31 cellular contexts compared by ENCODE assay signal in the genomic region with DNA sequence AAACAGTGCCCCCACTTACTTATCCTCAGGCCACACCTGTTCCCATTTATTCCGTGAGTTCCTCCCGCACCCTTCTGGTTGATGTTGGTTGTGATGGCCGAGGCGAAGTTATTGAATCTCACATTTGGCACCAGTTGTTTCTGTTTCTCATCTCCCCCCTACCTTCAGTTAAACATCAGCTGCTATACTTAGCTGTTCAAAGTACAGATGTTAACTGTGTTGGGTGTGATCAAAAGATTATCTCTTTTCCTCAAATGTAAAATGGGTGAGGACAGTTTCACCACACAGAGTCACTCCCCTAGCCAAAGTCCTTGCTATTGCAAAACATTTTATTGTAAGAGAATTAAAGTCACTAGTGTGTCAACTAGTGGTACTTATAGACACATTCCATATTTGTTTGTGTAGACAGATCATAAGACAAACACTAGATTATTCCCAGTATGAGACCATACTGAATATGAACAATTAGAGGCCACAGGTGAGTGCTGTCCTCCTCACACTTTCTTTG. TPM values are rescaled to one million over a fixed set of nuclear protein-coding genes. Genes with fewer than 3 reads are reported as not detected.
DNase-seq lines count a peak whose midpoint lies in the region; ATAC-seq, FAIRE-seq and TF ChIP-seq lines count a peak whose summit lies in the region.
"Had no signal": no experiment of that assay in that cellular context is flagged by ENCODE, and none has a peak within 500 bp of the region (broad histone marks: within the 10 kb centered on the region; RNA-seq: fewer than 3 reads in every experiment).

No MANE protein-coding gene starts in this region.

- intact Hi-C loops in right lobe of liver (cut with DNase I) (no loop called here), heart left ventricle (cut with DNase I) (no loop called here)

- TF ChIP-seq POLR2A in A549 (IDR thresholded peaks at IDR 0.05; ENCODE audit: low read length): no peak
- no peak for TF ChIP-seq POLR2A in right lobe of liver (IDR thresholded peaks at IDR 0.05)
- no peak for TF ChIP-seq POLR2A in heart left ventricle (IDR thresholded peaks at IDR 0.05)
- TF ChIP-seq POLR2A in GM18505 (IDR thresholded peaks at IDR 0.05; ENCODE audit: borderline replicate concordance, extremely low read depth, insufficient read depth, insufficient read length): no peak

- ATAC-seq in A549 (no peak), right lobe of liver (peak; percentile 76 to 87 (median 84)), heart left ventricle (no peak), GM21737 (IDR thresholded peaks at IDR 0.05; ENCODE audit: unreplicated experiment) (no peak), GM18505 (IDR thresholded peaks at IDR 0.05; ENCODE audit: unreplicated experiment) (no peak)
- ATAC-seq: gastrocnemius medialis, GM12878, left cardiac atrium had no signal

- peak overlapping the region; percentile 81 for H3K4me2 ChIP-seq in A549
- H3K4me2 ChIP-seq: neural progenitor cell had no signal

- H3K4me3 ChIP-seq in A549 (no peak overlapping the region), right lobe of liver (peak overlapping the region in 1 of 3 donors; percentile 13), heart left ventricle (no peak overlapping the region)
- H3K4me3 ChIP-seq: cardiac muscle cell, gastrocnemius medialis, GM12878, neural progenitor cell, prostate gland, spleen had no signal

- no peak overlapping the region for H3K27ac ChIP-seq in A549
- H3K27ac ChIP-seq in right lobe of liver: peak overlapping the region in 1 of 3 donors; percentile 61
- H3K27ac ChIP-seq in heart left ventricle: no peak overlapping the region
- H3K27ac ChIP-seq: cardiac muscle cell, gastrocnemius medialis, neural progenitor cell, prostate gland, spleen had no signal

- H3K27me3 ChIP-seq in right lobe of liver: no peaks in the 10 kb centered on the region
- H3K27me3 ChIP-seq in heart left ventricle: peaks cover 0 to 52% (median 15%) of the 10 kb centered on the region in 9 donors
- H3K27me3 ChIP-seq: neural progenitor cell had no signal

- H3K36me3 ChIP-seq in right lobe of liver (no peaks in the 10 kb centered on the region), heart left ventricle (no peaks in the 10 kb centered on the region)
- H3K36me3 ChIP-seq: cardiac muscle cell, gastrocnemius medialis, neural progenitor cell, prostate gland, spleen, stomach had no signal

- 37% methylated on average over 4 of the region's 4 CpGs for WGBS in A549 (ENCODE audit: missing lambda C conversion rate)
- 25% methylated on average over 4 of the region's 4 CpGs for WGBS in right lobe of liver (ENCODE audit: insufficient coverage, low coverage, low lambda C conversion rate, missing lambda C conversion rate)
- WGBS in heart left ventricle, 4 donors: 62 to 72% (median 67%) methylated on average over 4 of the region's 4 CpGs

- peaks cover 35% of the 10 kb centered on the region for H3K4me1 ChIP-seq in A549
- H3K4me1 ChIP-seq in right lobe of liver: peaks cover 0 to 12% (median 4%) of the 10 kb centered on the region in 4 donors
- H3K4me1 ChIP-seq in heart left ventricle: peaks cover 0 to 12% (median 1%) of the 10 kb centered on the region in 12 donors
- H3K4me1 ChIP-seq: neural progenitor cell, prostate gland had no signal

- no peak for FAIRE-seq in A549 (lab: Jason Lieb, UNC)
- FAIRE-seq: GM12878, GM19239 had no signal

- CTCF ChIA-PET in A549 (lab: Yijun Ruan, JAX): interaction anchor here (1.8 to 3.6 kb wide), 3 partner anchors 14 to 128 kb away, joined by 6 to 19 read pairs (median 10); no protein-coding TSS in a partner anchor

- POLR2A ChIA-PET in A549 (lab: Yijun Ruan, JAX): no interaction called here

- TF ChIP-seq EP300 in A549 (IDR thresholded peaks at IDR 0.05): no peak

- no peak for TF ChIP-seq CTCF in A549 (IDR thresholded peaks at IDR 0.05)
- no peak for TF ChIP-seq CTCF in right lobe of liver (IDR thresholded peaks at IDR 0.05)
- no peak for TF ChIP-seq CTCF in heart left ventricle (IDR thresholded peaks at IDR 0.05)

- no peak for TF ChIP-seq RAD21 in A549 (conservative IDR thresholded peaks at IDR 0.05 in 1 of 2, IDR thresholded peaks at IDR 0.05 in 1 of 2)

- H3K9me3 ChIP-seq in A549 (no peaks in the 10 kb centered on the region), right lobe of liver (no peaks in the 10 kb centered on the region), heart left ventricle (no peaks in the 10 kb centered on the region)
- H3K9me3 ChIP-seq: gastrocnemius medialis, prostate gland, SK-N-SH had no signal

- DNase-seq in A549 (ENCODE audit: low read depth in 1 of 2, low spot score in 1 of 2): peak in 1 of 2 experiments; percentile 44
- DNase-seq in HuH-7.5 (ENCODE audit: low spot score): peak; percentile 16
- DNase-seq in cerebellar cortex (ENCODE audit: low spot score): peak; percentile 30
- DNase-seq in right lobe of liver: no peak
- DNase-seq in heart left ventricle: no peak
- DNase-seq in germinal center (ENCODE audit: low spot score): no peak
- DNase-seq: activated CD4-positive, alpha-beta memory T cell treated with anti-CD3 and anti-CD28 coated beads, Interleukin-2, amount 10 ng/mL, durations not matched to agents 7 days and 5 days; activated naive CD4-positive, alpha-beta T cell; activated T-cell treated with anti-CD3 and anti-CD28 coated beads for 4 hours; amniotic stem cell; DMS53; dorsolateral prefrontal cortex; gastrocnemius medialis; Karpas-422; left cardiac atrium; midbrain; NCI-H510A; SK-N-SH; spleen; stimulated activated CD4-positive, alpha-beta T cell treated with anti-CD3 and anti-CD28 coated beads, Interleukin-4, amount 100 ng/mL, for 4 hours; stomach; T-helper 9 cell had no signal

TF ChIP-seq in A549, 52 proteins besides CTCF, POLR2A, EP300 and RAD21:
- TF ChIP-seq CHD2 (IDR thresholded peaks at IDR 0.05; ENCODE audit: low read length, partially characterized antibody): no peak
- no peak for TF ChIP-seq CHD4 (IDR thresholded peaks at IDR 0.05; ENCODE audit: borderline replicate concordance)
- TF ChIP-seq EHF (CRISPR knock-in tag; IDR thresholded peaks at IDR 0.05): no peak
- TF ChIP-seq CEBPB (IDR thresholded peaks at IDR 0.05): peak in 1 of 2 experiments; percentile 17; a peak in 1 of 4 replicates
- 0 out of 2 replicates have a peak, but pooled peaks have one; percentile 13 for TF ChIP-seq JUNB (IDR thresholded peaks at IDR 0.05)

RNA-seq across cellular contexts. Expression of a gene that starts 43.2 kb away (rescaled TPM):
- polyA plus RNA-seq in A549 (2011; rRNA removed) (2.0 and 3.3 TPM in 2 replicates), A549 (2017; fragmentation: RNase III; extraction: RNeasy Plus Mini Kit Qiagen cat#74134 plus additional on column Dnase treatment) (1.9 to 4.3 TPM (median 4.0 TPM) in 3 replicates), heart left ventricle (under 1 TPM in 1 of 2 donors, not detected in 1; 0.58 TPM)
- polyA plus RNA-seq in A549 (2012; cell fraction: cytosol; rRNA removed): 1.0 and 1.2 TPM in 2 replicates
- polyA plus RNA-seq in A549 (2012; cell fraction: nucleus; rRNA removed): 0.59 and 1.3 TPM in 2 replicates
- 2.9 and 3.7 TPM in 2 replicates for polyA minus RNA-seq in A549 (2011; rRNA and poly(A)+ RNA removed)
- total RNA-seq in right lobe of liver (10 to 100 TPM in 1 of 6 experiments, 1 to 10 TPM in 4, under 1 TPM in 1; 0.93 to 18.0 (median 3.8) TPM), heart left ventricle (1 to 10 TPM in 2 of 9 donors, under 1 TPM in 1, not detected in 6; 0.89 to 1.4 (median 1.2) TPM)
- total RNA-seq: A673; activated CD4-positive, alpha-beta memory T cell treated with anti-CD3 and anti-CD28 coated beads, Interleukin-2, amount 10 ng/mL, durations not matched to agents 7 days and 5 days; cardiac muscle cell; H1; left cardiac atrium; spleen had no signal
- polyA plus RNA-seq: GM12878 had no signal

Comparison
In these comparisons a context has a peak if more than half of its experiments do, and no peak if none do; other contexts are left out.
1. ATAC-seq: peak in right lobe of liver (4 of 4); none in A549 (0 of 2), heart left ventricle (0 of 4), GM21737 (single experiment) and GM18505 (single experiment).
2. DNase-seq: peak in HuH-7.5 (single experiment) and cerebellar cortex (single experiment); none in right lobe of liver (0 of 3), heart left ventricle (0 of 5) and germinal center (single experiment).